10 cellular contexts compared by ENCODE assay signal in the genomic region with DNA sequence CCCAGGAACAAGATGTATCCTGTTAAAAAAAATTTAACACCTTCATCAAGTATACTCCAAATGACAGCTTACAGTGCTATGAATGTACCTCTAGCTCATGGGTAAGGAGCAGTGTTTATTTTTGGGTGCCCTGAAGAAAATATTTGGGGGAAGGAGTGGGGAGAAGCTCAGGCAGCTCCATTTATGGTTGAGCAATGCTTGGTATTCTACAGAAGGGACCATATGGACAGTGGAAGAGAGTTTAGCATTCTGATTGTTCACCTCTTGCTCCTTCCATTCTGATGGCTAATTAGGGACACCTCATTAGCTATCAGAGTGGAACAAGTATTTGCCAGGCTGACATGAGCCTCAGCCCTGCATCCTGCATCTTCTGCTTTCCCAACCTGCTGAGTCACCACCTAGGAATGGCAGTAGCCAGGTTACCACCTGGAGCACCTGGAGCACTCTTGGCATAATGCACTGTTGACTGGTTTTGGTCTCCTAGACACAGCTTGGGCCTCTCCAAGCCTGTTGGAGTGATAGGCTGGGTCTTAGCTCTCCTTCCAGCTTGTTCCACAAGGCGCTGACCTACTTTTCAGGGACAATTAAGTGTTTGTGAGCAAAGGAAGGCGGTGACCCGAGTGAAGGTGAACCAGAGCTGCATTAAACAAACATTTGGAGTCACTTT.
DNase-seq lines count a peak whose midpoint lies in the region; ATAC-seq, FAIRE-seq and TF ChIP-seq lines count a peak whose summit lies in the region.
"Had no signal": no experiment of that assay in that cellular context is flagged by ENCODE, and none has a peak within 500 bp of the region (broad histone marks: within the 10 kb centered on the region; RNA-seq: fewer than 3 reads in every experiment).

No MANE protein-coding gene starts in this region.

- H3K27me3 Mint-ChIP-seq in natural killer cell treated with Interleukin-12 subunit alpha and Interleukin-12 subunit beta and Interleukin-15 and Interleukin-18, amount 100 ng/mL, for 72 hours, result peaks cover 11 to 12% of the 10 kb centered on the region in 2 donors

- H3K4me1 ChIP-seq in foreskin keratinocyte (peaks cover 56% of the 10 kb centered on the region), pancreas (peaks cover 7 to 9% (median 8%) of the 10 kb centered on the region in 3 donors)

- H3K9me3 Mint-ChIP-seq in natural killer cell treated with Interleukin-12 subunit alpha and Interleukin-12 subunit beta and Interleukin-15 and Interleukin-18, amount 100 ng/mL, for 72 hours, result no peaks in the 10 kb centered on the region

- TF ChIP-seq CTCF in foreskin keratinocyte (conservative IDR thresholded peaks at IDR 0.05), result peak; percentile 31
- no peak for TF ChIP-seq CTCF in pancreas (IDR thresholded peaks at IDR 0.05)

- H3K27me3 ChIP-seq in foreskin keratinocyte (no peaks in the 10 kb centered on the region), pancreas (no peaks in the 10 kb centered on the region)

- H3K9me3 ChIP-seq in pancreas, result no peaks in the 10 kb centered on the region

- intact Hi-C loops in pancreas (cut with DNase I), result no loop called here

- H3K4me1 Mint-ChIP-seq in natural killer cell treated with Interleukin-12 subunit alpha and Interleukin-12 subunit beta and Interleukin-15 and Interleukin-18, amount 100 ng/mL, for 72 hours (ENCODE audit: low read depth in 2 of 2), result peaks cover 0 to 11% of the 10 kb centered on the region in 2 donors

- no peak overlapping the region for H3K4me3 ChIP-seq in pancreas

- FAIRE-seq in pancreas (lab: Jason Lieb, UNC), result no peak

- ATAC-seq in foreskin keratinocyte, result peak; percentile 84
- ATAC-seq in pancreas, result peak; percentile 96 to 99 (median 98)
- no peak for ATAC-seq in GM21723 (IDR thresholded peaks at IDR 0.05; ENCODE audit: unreplicated experiment)
- no peak for ATAC-seq in natural killer cell treated with Interleukin-12 subunit alpha and Interleukin-12 subunit beta and Interleukin-15 and Interleukin-18, amount 100 ng/mL, for 72 hours

- peak; percentile 6 for DNase-seq in Daoy (ENCODE audit: low read depth)
- peak; percentile 71 for DNase-seq in NCI-H774 (lab: John Stamatoyannopoulos, UW)
- DNase-seq in foreskin keratinocyte, result peak; percentile 97 to 99
- DNase-seq in pancreas, result peak in 5 of 6 donors; percentile 53 to 82 (median 75)
- DNase-seq in NCI-H128 (lab: John Stamatoyannopoulos, UW; ENCODE audit: unreplicated experiment), result no peak
- no peak for DNase-seq in natural killer cell treated with Interleukin-12 subunit alpha and Interleukin-12 subunit beta and Interleukin-15 and Interleukin-18, amount 100 ng/mL, for 72 hours (ENCODE audit: low spot score)
- DNase-seq in effector CD8-positive, alpha-beta T cell (lab: John Stamatoyannopoulos, UW), result no peak
- DNase-seq: GDM1, NCI-H446 treated with DMSO at 0.1 percent for 48 hours had no signal

- H3K36me3 Mint-ChIP-seq in natural killer cell treated with Interleukin-12 subunit alpha and Interleukin-12 subunit beta and Interleukin-15 and Interleukin-18, amount 100 ng/mL, for 72 hours, result no peaks in the 10 kb centered on the region

- no peak overlapping the region for H3K4me3 Mint-ChIP-seq in natural killer cell treated with Interleukin-12 subunit alpha and Interleukin-12 subunit beta and Interleukin-15 and Interleukin-18, amount 100 ng/mL, for 72 hours

- H3K27ac ChIP-seq in foreskin keratinocyte, result peak overlapping the region; percentile 96
- H3K27ac ChIP-seq in pancreas, result peak overlapping the region in 3 of 4 donors; percentile 43 to 56 (median 54)

- H3K27ac Mint-ChIP-seq in natural killer cell treated with Interleukin-12 subunit alpha and Interleukin-12 subunit beta and Interleukin-15 and Interleukin-18, amount 100 ng/mL, for 72 hours, result no peak overlapping the region

- 35 to 47% methylated on average over 3 of the region's 3 CpGs for WGBS in pancreas, 2 donors

- H3K36me3 ChIP-seq in pancreas, result no peaks in the 10 kb centered on the region

Comparison
In these comparisons a context has a peak if more than half of its experiments do, and no peak if none do; other contexts are left out.
1. DNase-seq: peak in Daoy (single experiment), NCI-H774 (single experiment), foreskin keratinocyte (2 of 2) and pancreas (5 of 6); none in NCI-H128 (single experiment), natural killer cell treated with Interleukin-12 subunit alpha and Interleukin-12 subunit beta and Interleukin-15 and Interleukin-18, amount 100 ng/mL, for 72 hours (single experiment) and effector CD8-positive, alpha-beta T cell (single experiment).
2. ATAC-seq: peak in foreskin keratinocyte (single experiment) and pancreas (4 of 4); none in GM21723 (single experiment) and natural killer cell treated with Interleukin-12 subunit alpha and Interleukin-12 subunit beta and Interleukin-15 and Interleukin-18, amount 100 ng/mL, for 72 hours (0 of 2).